In genomic region chr11:12741671-12742216, GRCh38 we compare ENCODE assay signal across 2 cellular contexts.
TF ChIP-seq lines count a peak whose summit lies in the region.

No MANE protein-coding gene starts in this region.

TF ChIP-seq in IMR-90, 13 proteins besides CTCF, POLR2A, EP300 and RAD21:
- TF ChIP-seq MXI1 (IDR thresholded peaks at IDR 0.05; ENCODE audit: borderline replicate concordance, low read depth, low read length) (no peak), MAZ (IDR thresholded peaks at IDR 0.05; ENCODE audit: borderline replicate concordance, low read depth, low read length) (no peak), CEBPB (IDR thresholded peaks at IDR 0.05; ENCODE audit: low read depth, low read length) (no peak), MAFK (IDR thresholded peaks at IDR 0.05; ENCODE audit: low read depth, low read length) (no peak), NFE2L2 (IDR thresholded peaks at IDR 0.05; ENCODE audit: low read depth, low read length) (no peak), USF2 (IDR thresholded peaks at IDR 0.05; ENCODE audit: low read depth, low read length) (no peak), FOS (IDR thresholded peaks at IDR 0.05; ENCODE audit: low read depth, low read length) (no peak), SMC3 (IDR thresholded peaks at IDR 0.05; ENCODE audit: low read depth, low read length) (no peak)

TF ChIP-seq in H1, 55 proteins besides CTCF, POLR2A, EP300 and RAD21:
- no peak for TF ChIP-seq RNF2 (IDR thresholded peaks at IDR 0.05; ENCODE audit: borderline replicate concordance, low read depth, low read length, missing control alignments, poor library complexity, severe bottlenecking)
- TF ChIP-seq SIN3A (conservative IDR thresholded peaks at IDR 0.05 in 1 of 2, IDR thresholded peaks at IDR 0.05 in 1 of 2; ENCODE audit: low read depth in 1 of 2, low read length in 2 of 2): no peak
- TF ChIP-seq KDM1A (IDR thresholded peaks at IDR 0.05; ENCODE audit: borderline replicate concordance, low read length): peak; percentile 48; the same call in 1 of the 2 replicates
